22 cellular contexts compared by ENCODE assay signal in genomic region chr13:110475550-110476219, GRCh38.
A peak's percentile ranks its signal among the peaks of the same experiment; 100 is the strongest.
DNase-seq lines count a peak whose midpoint lies in the region; ATAC-seq, FAIRE-seq and TF ChIP-seq lines count a peak whose summit lies in the region.
"Had no signal": no experiment of that assay in that cellular context is flagged by ENCODE, and none has a peak within 500 bp of the region (broad histone marks: within the 10 kb centered on the region; RNA-seq: fewer than 3 reads in every experiment).

No MANE protein-coding gene starts in this region.

- intact Hi-C loops in kidney (cut with DNase I) (no loop called here), thyroid gland (cut with DNase I) (no loop called here), A673 (cut with micrococcal nuclease; ENCODE audit: unreplicated experiment) (no loop called here), transverse colon (cut with DNase I; ENCODE audit: low total_unique reads) (no loop called here)

- TF ChIP-seq EP300 in transverse colon (IDR thresholded peaks at IDR 0.05; ENCODE audit: low read depth): no peak

- no peak overlapping the region for H3K9ac ChIP-seq in BLaER1 treated with 17β-estradiol and CSF1 and Interleukin-3, amounts not matched to agents 10 nM and 100 nM
- no peak overlapping the region for H3K9ac ChIP-seq in kidney (ENCODE audit: low read length in 2 of 2)

- in situ Hi-C loops in transverse colon (cut with MboI; ENCODE audit: low pct_ligation_motif_present in 1 of 4, low pct_unique_long_range_greater_than_20kb in 1 of 4, low sequenced_read_pairs in 3 of 4): no loop called here

- WGBS in thyroid gland, 2 donors: 85 to 93% methylated on average over 18 of the region's 18 CpGs
- WGBS in transverse colon (ENCODE audit: low coverage in 1 of 2), 2 donors: 90 to 93% methylated on average over 9 to 18 of the region's 18 CpGs

- TF ChIP-seq CTCF in kidney (IDR thresholded peaks at IDR 0.05; ENCODE audit: borderline replicate concordance, extremely low read depth, insufficient read depth) (no peak), thyroid gland (IDR thresholded peaks at IDR 0.05) (no peak), A673 (conservative IDR thresholded peaks at IDR 0.05; ENCODE audit: low read depth, low read length) (no peak), transverse colon (IDR thresholded peaks at IDR 0.05) (no peak)

- peaks cover 20 to 30% (median 20%) of the 10 kb centered on the region in 3 donors for H3K4me1 Mint-ChIP-seq in IgD-negative memory B cell
- no peaks in the 10 kb centered on the region for H3K4me1 Mint-ChIP-seq in CD8-positive, alpha-beta memory T cell
- H3K4me1 Mint-ChIP-seq: neural crest cell had no signal

- H3K27me3 Mint-ChIP-seq in IgD-negative memory B cell: no peaks in the 10 kb centered on the region
- peaks cover 2 to 19% of the 10 kb centered on the region in 2 donors for H3K27me3 Mint-ChIP-seq in CD8-positive, alpha-beta memory T cell

- H3K36me3 Mint-ChIP-seq in IgD-negative memory B cell: no peaks in the 10 kb centered on the region
- no peaks in the 10 kb centered on the region for H3K36me3 Mint-ChIP-seq in CD8-positive, alpha-beta memory T cell
- H3K36me3 Mint-ChIP-seq: T-cell had no signal

- H4K20me1 ChIP-seq in BLaER1 treated with 17β-estradiol and CSF1 and Interleukin-3, amounts not matched to agents 10 nM and 100 nM: peaks cover 0 to 4% (median 0%) of the 10 kb centered on the region in 11 experiments; a peak in 1 of 22 replicates

- H3K27me3 ChIP-seq in BLaER1 treated with 17β-estradiol and CSF1 and Interleukin-3, amounts not matched to agents 10 nM and 100 nM: no peaks in the 10 kb centered on the region
- H3K27me3 ChIP-seq in CD8-positive, alpha-beta memory T cell (ENCODE audit: insufficient read depth, low read length, poor library complexity, severe bottlenecking): no peaks in the 10 kb centered on the region
- H3K27me3 ChIP-seq in thyroid gland: no peaks in the 10 kb centered on the region
- no peaks in the 10 kb centered on the region for H3K27me3 ChIP-seq in A673 (replicated peaks; ENCODE audit: insufficient read depth, low read depth, low read length, poor library complexity)
- H3K27me3 ChIP-seq in transverse colon: no peaks in the 10 kb centered on the region
- H3K27me3 ChIP-seq: adrenal gland, breast epithelium, gastroesophageal sphincter, spleen had no signal

- no peak overlapping the region for H3K4me3 ChIP-seq in BLaER1 treated with 17β-estradiol and CSF1 and Interleukin-3, amounts not matched to agents 10 nM and 100 nM
- H3K4me3 ChIP-seq in kidney (ENCODE audit: low read length in 2 of 2): no peak overlapping the region
- no peak overlapping the region for H3K4me3 ChIP-seq in CD8-positive, alpha-beta memory T cell (ENCODE audit: low read length)
- no peak overlapping the region for H3K4me3 ChIP-seq in thyroid gland (replicated peaks in 1 of 3)
- no peak overlapping the region for H3K4me3 ChIP-seq in A673 (ENCODE audit: low read depth, low read length, poor library complexity, severe bottlenecking)
- no peak overlapping the region for H3K4me3 ChIP-seq in transverse colon
- H3K4me3 ChIP-seq: adrenal gland, breast epithelium, gastroesophageal sphincter, spleen had no signal

- peaks cover 0 to 13% (median 0%) of the 10 kb centered on the region in 11 experiments; a peak in 3 of 22 replicates for H3K9me3 ChIP-seq in BLaER1 treated with 17β-estradiol and CSF1 and Interleukin-3, amounts not matched to agents 10 nM and 100 nM (replicated peaks in 1 of 11)
- H3K9me3 ChIP-seq in kidney (ENCODE audit: control insufficient read depth in 1 of 2, low read length in 2 of 2) (no peaks in the 10 kb centered on the region), thyroid gland (no peaks in the 10 kb centered on the region), A673 (ENCODE audit: low read depth, low read length, poor library complexity, severe bottlenecking) (no peaks in the 10 kb centered on the region), transverse colon (no peaks in the 10 kb centered on the region)
- H3K9me3 ChIP-seq in CD8-positive, alpha-beta memory T cell (ENCODE audit: low read length): no peaks in the 10 kb centered on the region
- H3K9me3 ChIP-seq: adrenal gland, breast epithelium, gastroesophageal sphincter, spleen had no signal

- POLR2A ChIA-PET in CD8-positive, alpha-beta memory T cell (lab: Charles Lee): no interaction called here
- POLR2A ChIA-PET in A673 (lab: Charles Lee; ENCODE audit: low non-redundant PET): no interaction called here

- H3K4me1 ChIP-seq in BLaER1 treated with 17β-estradiol and CSF1 and Interleukin-3, amounts not matched to agents 10 nM and 100 nM: peaks cover 61 to 93% (median 84%) of the 10 kb centered on the region in 10 experiments
- H3K4me1 ChIP-seq in kidney (ENCODE audit: control insufficient read depth in 1 of 2, insufficient read depth in 1 of 2, low read depth in 1 of 2, low read length in 2 of 2) (peaks cover 8% of the 10 kb centered on the region in 2 donors), thyroid gland (no peaks in the 10 kb centered on the region), A673 (ENCODE audit: insufficient read depth, low read length, poor library complexity, severe bottlenecking) (no peaks in the 10 kb centered on the region), transverse colon (no peaks in the 10 kb centered on the region)
- H3K4me1 ChIP-seq in CD8-positive, alpha-beta memory T cell (ENCODE audit: insufficient read depth, low read length): no peaks in the 10 kb centered on the region
- H3K4me1 ChIP-seq: breast epithelium had no signal

- peak overlapping the region in 2 of 3 donors; percentile 59 to 84 for H3K27ac Mint-ChIP-seq in IgD-negative memory B cell
- H3K27ac Mint-ChIP-seq in CD8-positive, alpha-beta memory T cell: no peak overlapping the region
- H3K27ac Mint-ChIP-seq: dendritic cell treated with granulocyte-macrophage colony-stimulating factor and Interleukin-4, amounts not matched to agents 40 ng/mL and 50 ng/mL, for 4 days; T-cell had no signal

- H3K36me3 ChIP-seq in BLaER1 treated with 17β-estradiol and CSF1 and Interleukin-3, amounts not matched to agents 10 nM and 100 nM: no peaks in the 10 kb centered on the region
- H3K36me3 ChIP-seq in kidney (ENCODE audit: control insufficient read depth in 1 of 2, insufficient read depth in 2 of 2, low read length in 2 of 2) (peaks cover 29 to 44% of the 10 kb centered on the region in 2 donors), thyroid gland (peaks cover 36 to 50% of the 10 kb centered on the region in 2 donors), A673 (ENCODE audit: insufficient read depth, low read length, poor library complexity, severe bottlenecking) (peaks cover 26% of the 10 kb centered on the region), transverse colon (no peaks in the 10 kb centered on the region)
- H3K36me3 ChIP-seq in CD8-positive, alpha-beta memory T cell (ENCODE audit: insufficient read depth, low read length): no peaks in the 10 kb centered on the region
- H3K36me3 ChIP-seq: breast epithelium had no signal

- no peak for TF ChIP-seq POLR2A in thyroid gland (IDR thresholded peaks at IDR 0.05)
- TF ChIP-seq POLR2A in transverse colon (IDR thresholded peaks at IDR 0.05): no peak

- DNase-seq in kidney: peak; percentile 49
- no peak for DNase-seq in CD8-positive, alpha-beta memory T cell
- no peak for DNase-seq in thyroid gland
- DNase-seq in A673 (ENCODE audit: low spot score): no peak
- no peak for DNase-seq in transverse colon
- DNase-seq: activated gamma-delta T cell treated with Interleukin-2 at 50 U/mL for 16 hours, activated T-cell treated with anti-CD3 and anti-CD28 coated beads for 4 hours, adrenal gland, Karpas-422, NCI-H1105, PC-3, SIG-M5, spleen, substantia nigra, T-cell had no signal

- peak overlapping the region; percentile 25 to 70 (median 43) for H3K4me3 Mint-ChIP-seq in IgD-negative memory B cell
- no peak overlapping the region for H3K4me3 Mint-ChIP-seq in CD8-positive, alpha-beta memory T cell
- H3K4me3 Mint-ChIP-seq: dendritic cell treated with granulocyte-macrophage colony-stimulating factor and Interleukin-4, amounts not matched to agents 40 ng/mL and 50 ng/mL, for 4 days; neural crest cell; T-cell had no signal

- BruUV-seq in A673 (replicated peaks; lab: Mats Ljungman, UMichigan): no TSS peak

- H3K9me3 Mint-ChIP-seq in IgD-negative memory B cell: no peaks in the 10 kb centered on the region
- H3K9me3 Mint-ChIP-seq in CD8-positive, alpha-beta memory T cell: no peaks in the 10 kb centered on the region
- H3K9me3 Mint-ChIP-seq: dendritic cell treated with granulocyte-macrophage colony-stimulating factor and Interleukin-4, amounts not matched to agents 40 ng/mL and 50 ng/mL, for 4 days; neural crest cell; T-cell had no signal

- peak overlapping the region; percentile 3 to 58 (median 33); a peak in 18 of 22 replicates for H3K4me2 ChIP-seq in BLaER1 treated with 17β-estradiol and CSF1 and Interleukin-3, amounts not matched to agents 10 nM and 100 nM

- peak; percentile 33 for ATAC-seq in GM19023 (IDR thresholded peaks at IDR 0.05; ENCODE audit: unreplicated experiment)
- ATAC-seq: gastroesophageal sphincter, PC-3, T-cell had no signal

- CTCF ChIA-PET in CD8-positive, alpha-beta memory T cell (lab: Charles Lee): no interaction called here
- CTCF ChIA-PET in A673 (lab: Charles Lee): no interaction called here

- FAIRE-seq in kidney (lab: Jason Lieb, UNC): no peak

- H3K27ac ChIP-seq in BLaER1 treated with 17β-estradiol and CSF1 and Interleukin-3, amounts not matched to agents 10 nM and 100 nM: no peak overlapping the region
- H3K27ac ChIP-seq in kidney (ENCODE audit: low read depth in 2 of 2, low read length in 2 of 2): no peak overlapping the region
- H3K27ac ChIP-seq in CD8-positive, alpha-beta memory T cell (ENCODE audit: low read depth, low read length): no peak overlapping the region
- H3K27ac ChIP-seq in thyroid gland: no peak overlapping the region
- no peak overlapping the region for H3K27ac ChIP-seq in A673 (ENCODE audit: low read depth, low read length, poor library complexity, severe bottlenecking)
- no peak overlapping the region for H3K27ac ChIP-seq in transverse colon
- H3K27ac ChIP-seq: adrenal gland, breast epithelium, gastroesophageal sphincter, spleen had no signal

Comparison
In these comparisons a context has a peak if more than half of its experiments do, and no peak if none do; other contexts are left out.
1. H3K27ac Mint-ChIP-seq: peak in IgD-negative memory B cell (2 of 3); none in CD8-positive, alpha-beta memory T cell (0 of 8).
2. H3K4me3 Mint-ChIP-seq: peak in IgD-negative memory B cell (4 of 4); none in CD8-positive, alpha-beta memory T cell (0 of 7).